11 cellular contexts compared by ENCODE assay signal in genomic region chr6:155143610-155144106, GRCh38.
DNase-seq lines count a peak whose midpoint lies in the region; ATAC-seq, FAIRE-seq and TF ChIP-seq lines count a peak whose summit lies in the region.
"Had no signal": no experiment of that assay in that cellular context is flagged by ENCODE, and none has a peak within 500 bp of the region (broad histone marks: within the 10 kb centered on the region; RNA-seq: fewer than 3 reads in every experiment).

No MANE protein-coding gene starts in this region.

- TF ChIP-seq CTCF in AG04449 (IDR thresholded peaks at IDR 0.05; ENCODE audit: insufficient read depth, low read length, missing control alignments) (no peak), K562 (IDR thresholded peaks at IDR 0.05 in 2 of 3, conservative IDR thresholded peaks at IDR 0.05 in 1 of 3; ENCODE audit: insufficient read depth in 2 of 3, low read depth in 1 of 3, low read length in 3 of 3) (no peak), kidney (IDR thresholded peaks at IDR 0.05; ENCODE audit: borderline replicate concordance, extremely low read depth, insufficient read depth) (no peak)

- in situ Hi-C loops in K562 (cut with MboI) = no loop called here

- H3K4me3 ChIP-seq in AG04449 (ENCODE audit: low read depth, low read length) = peak overlapping the region; percentile 0
- no peak overlapping the region for H3K4me3 ChIP-seq in K562
- H3K4me3 ChIP-seq in naive thymus-derived CD4-positive, alpha-beta T cell (ENCODE audit: low read length) = peak overlapping the region; percentile 27
- H3K4me3 ChIP-seq in kidney (ENCODE audit: low read length in 2 of 2) = no peak overlapping the region

- H3K27ac Mint-ChIP-seq in naive thymus-derived CD4-positive, alpha-beta T cell = peak overlapping the region; percentile 83 to 96 (median 90)

- BruUV-seq in K562 (replicated peaks; lab: Mats Ljungman, UMichigan) = no TSS peak

- H2AFZ ChIP-seq in K562 (ENCODE audit: low read depth, low read length) = no peak overlapping the region

- peak overlapping the region; percentile 56 to 91 (median 82) for H3K4me3 Mint-ChIP-seq in naive thymus-derived CD4-positive, alpha-beta T cell

- no peaks in the 10 kb centered on the region for H3K79me2 ChIP-seq in K562 (ENCODE audit: control insufficient read depth, insufficient read depth, low read length)

- peaks cover 13 to 47% (median 24%) of the 10 kb centered on the region in 7 donors for H3K4me1 Mint-ChIP-seq in naive thymus-derived CD4-positive, alpha-beta T cell

- H3K36me3 ChIP-seq in K562 (ENCODE audit: control insufficient read depth, insufficient read depth, low read length) = no peaks in the 10 kb centered on the region
- no peaks in the 10 kb centered on the region for H3K36me3 ChIP-seq in naive thymus-derived CD4-positive, alpha-beta T cell (ENCODE audit: control insufficient read depth in 2 of 3, insufficient read depth in 3 of 3, low read length in 3 of 3)
- no peaks in the 10 kb centered on the region for H3K36me3 ChIP-seq in kidney (ENCODE audit: control insufficient read depth in 1 of 2, insufficient read depth in 2 of 2, low read length in 2 of 2)

- no peaks in the 10 kb centered on the region; the same call in 1 of the 2 replicates for H4K20me1 ChIP-seq in K562 (replicated peaks; ENCODE audit: control insufficient read depth, insufficient read depth, low read length)

- no peak overlapping the region for H3K27ac ChIP-seq in K562 (ENCODE audit: extremely low read depth, low read depth, low read length)
- H3K27ac ChIP-seq in naive thymus-derived CD4-positive, alpha-beta T cell (ENCODE audit: low read depth, low read length) = peak overlapping the region; percentile 49
- H3K27ac ChIP-seq in kidney (ENCODE audit: low read depth in 2 of 2, low read length in 2 of 2) = no peak overlapping the region

- ATAC-seq in HG03135 (IDR thresholded peaks at IDR 0.05; ENCODE audit: unreplicated experiment) (peak; percentile 32), K562 (no peak), GM18520 (IDR thresholded peaks at IDR 0.05; ENCODE audit: unreplicated experiment) (no peak), GM19455 (IDR thresholded peaks at IDR 0.05; ENCODE audit: unreplicated experiment) (no peak)
- ATAC-seq in naive thymus-derived CD4-positive, alpha-beta T cell = no peak

- DNase-seq in AG04449 (ENCODE audit: low read depth, low spot score) (no peak), K562 (ENCODE audit: extremely low read depth in 1 of 4, low spot score in 3 of 4) (no peak), kidney (no peak), NCI-H82 treated with DMSO at 0.1 percent for 48 hours (lab: John Stamatoyannopoulos, UW; ENCODE audit: unreplicated experiment) (no peak)
- DNase-seq in naive thymus-derived CD4-positive, alpha-beta T cell = no peak
- DNase-seq: NCI-H526, occipital lobe, trophoblast cell had no signal

- intact Hi-C loops in K562 (cut with micrococcal nuclease) (no loop called here), kidney (cut with DNase I) (no loop called here)
- intact Hi-C loops in naive thymus-derived CD4-positive, alpha-beta T cell (cut with micrococcal nuclease) = loop anchor here (1.0 to 2.0 kb wide), 3 partner anchors 10 to 31 kb away; no protein-coding TSS in a partner anchor

- H3K9me3 Mint-ChIP-seq in naive thymus-derived CD4-positive, alpha-beta T cell = peaks cover 0 to 2% (median 0%) of the 10 kb centered on the region in 11 donors

- H3K9ac ChIP-seq in K562 (ENCODE audit: insufficient read depth in 1 of 2, low read depth in 2 of 2, low read length in 2 of 2) (no peak overlapping the region), kidney (ENCODE audit: low read length in 2 of 2) (peak overlapping the region in 1 of 2 donors; percentile 39)

- peaks cover 29 to 65% of the 10 kb centered on the region in 2 experiments for H3K27me3 ChIP-seq in K562 (ENCODE audit: control insufficient read depth in 2 of 2, insufficient read depth in 2 of 2, low read length in 2 of 2)
- no peaks in the 10 kb centered on the region for H3K27me3 ChIP-seq in naive thymus-derived CD4-positive, alpha-beta T cell (ENCODE audit: control insufficient read depth in 2 of 2, insufficient read depth in 2 of 2, low read length in 2 of 2)

- FAIRE-seq in K562 (lab: Jason Lieb, UNC) = no peak
- FAIRE-seq in kidney (lab: Jason Lieb, UNC) = no peak

- H3K4me1 ChIP-seq in K562 (replicated peaks in 1 of 2; ENCODE audit: control insufficient read depth in 2 of 2, insufficient read depth in 2 of 2, low read length in 2 of 2) (no peaks in the 10 kb centered on the region), kidney (ENCODE audit: control insufficient read depth in 1 of 2, insufficient read depth in 1 of 2, low read depth in 1 of 2, low read length in 2 of 2) (no peaks in the 10 kb centered on the region)
- peaks cover 7 to 14% of the 10 kb centered on the region in 2 donors for H3K4me1 ChIP-seq in naive thymus-derived CD4-positive, alpha-beta T cell (ENCODE audit: control insufficient read depth in 2 of 2, insufficient read depth in 2 of 2, low read length in 2 of 2)

- H3K9me3 ChIP-seq in K562 (replicated peaks; ENCODE audit: control insufficient read depth, insufficient read depth, low read depth, low read length) = no peaks in the 10 kb centered on the region
- no peaks in the 10 kb centered on the region for H3K9me3 ChIP-seq in naive thymus-derived CD4-positive, alpha-beta T cell (ENCODE audit: control insufficient read depth in 2 of 3, low read length in 3 of 3)
- H3K9me3 ChIP-seq in kidney (ENCODE audit: control insufficient read depth in 1 of 2, low read length in 2 of 2) = no peaks in the 10 kb centered on the region

- CTCF ChIA-PET in AG04449 (lab: Yijun Ruan, JAX) = no interaction called here
- CTCF ChIA-PET in K562 (lab: Yijun Ruan, JAX; ENCODE audit: low intra/inter-chr PET ratio) = no interaction called here
- CTCF ChIA-PET in naive thymus-derived CD4-positive, alpha-beta T cell (lab: Charles Lee) = interaction anchor here (0.6 kb wide), 1 partner anchor 155 kb away, joined by 3 read pairs; no protein-coding TSS in a partner anchor

- TF ChIP-seq EP300 in K562 (IDR thresholded peaks at IDR 0.05; ENCODE audit: low read length) = no peak

- H3K36me3 Mint-ChIP-seq in naive thymus-derived CD4-positive, alpha-beta T cell = peaks cover 0 to 22% (median 0%) of the 10 kb centered on the region in 5 donors

- H3K27me3 Mint-ChIP-seq in naive thymus-derived CD4-positive, alpha-beta T cell = no peaks in the 10 kb centered on the region

- no peak for TF ChIP-seq POLR2A in K562 (conservative IDR thresholded peaks at IDR 0.05)

- POLR2A ChIA-PET in AG04449 (lab: Yijun Ruan, JAX) (no interaction called here), K562 (lab: Yijun Ruan, JAX) (no interaction called here)
- POLR2A ChIA-PET in naive thymus-derived CD4-positive, alpha-beta T cell (lab: Charles Lee) = no interaction called here

- no peaks in the 10 kb centered on the region for H3K9me1 ChIP-seq in K562 (ENCODE audit: control insufficient read depth, insufficient read depth, low read length)

- WGBS in K562 (ENCODE audit: insufficient coverage, low coverage, missing lambda C conversion rate) = 5% methylated on average over 6 of the region's 6 CpGs

- no peak for TF ChIP-seq RAD21 in K562 (CRISPR knock-in tag; conservative IDR thresholded peaks at IDR 0.05 in 1 of 2, IDR thresholded peaks at IDR 0.05 in 1 of 2)

- no peak overlapping the region for H3K4me2 ChIP-seq in K562 (ENCODE audit: insufficient read depth, low read length)

TF ChIP-seq in K562, 482 proteins besides CTCF, POLR2A, EP300 and RAD21:
- no peak for TF ChIP-seq RBM34 (IDR thresholded peaks at IDR 0.05; ENCODE audit: borderline replicate concordance, insufficient read depth, low read length)
- TF ChIP-seq ZNF766 (CRISPR knock-in tag; conservative IDR thresholded peaks at IDR 0.05) = no peak
- TF ChIP-seq MAFG (tag; conservative IDR thresholded peaks at IDR 0.05) = peak; percentile 35; the same call in 1 of the 2 replicates
- TF ChIP-seq PKNOX1 (IDR thresholded peaks at IDR 0.05) = peak; percentile 23; the same call in 1 of the 2 replicates
- TF ChIP-seq NCOA1 (IDR thresholded peaks at IDR 0.05; ENCODE audit: low read depth) = no peak

Comparison
In these comparisons a context has a peak if more than half of its experiments do, and no peak if none do; other contexts are left out.
1. H3K4me3 ChIP-seq: peak in AG04449 (single experiment) and naive thymus-derived CD4-positive, alpha-beta T cell (single experiment); none in K562 (single experiment) and kidney (0 of 2).
2. intact Hi-C loops: an anchor here in naive thymus-derived CD4-positive, alpha-beta T cell (1.0 to 2.0 kb wide); none called in K562 and kidney.